In the genomic region with DNA sequence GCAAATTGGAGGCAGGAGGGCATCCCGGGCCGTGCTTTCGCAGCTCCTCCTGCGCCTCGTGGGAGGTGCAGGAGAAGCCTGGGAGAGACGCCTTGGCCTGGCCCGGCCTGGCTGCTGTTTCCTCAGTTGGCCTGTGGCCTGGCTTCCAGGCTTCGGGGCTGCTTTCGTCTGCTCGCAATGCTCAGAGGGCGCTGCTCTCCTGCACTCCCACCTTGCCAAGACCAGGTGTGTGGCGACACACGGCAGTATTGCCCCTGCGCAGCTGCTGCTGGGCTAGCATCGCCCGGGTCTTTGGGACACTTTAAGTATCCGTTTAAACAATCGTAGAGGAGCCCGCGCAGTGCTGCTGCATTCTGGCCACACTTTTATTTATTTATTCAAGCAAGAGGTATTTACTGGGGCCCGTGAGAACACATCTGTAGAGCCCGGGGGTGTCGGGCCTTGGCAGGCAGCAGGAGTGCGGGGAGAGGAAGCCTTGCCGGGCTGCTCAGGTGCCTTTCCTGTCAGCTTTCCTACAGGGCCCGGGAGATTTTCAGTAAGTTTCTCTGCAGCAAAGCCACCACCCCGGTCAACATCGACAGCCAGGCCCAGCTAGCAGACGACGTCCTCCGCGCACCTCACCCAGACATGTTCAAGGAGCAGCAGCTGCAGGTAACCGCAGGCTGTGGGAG, we compare ENCODE assay signal across 1 cellular context.
TF ChIP-seq lines count a peak whose summit lies in the region.

No MANE protein-coding gene starts in this region.

TF ChIP-seq in IMR-90, 13 proteins besides CTCF, POLR2A, EP300 and RAD21:
- no peak for TF ChIP-seq BHLHE40 (IDR thresholded peaks at IDR 0.05; ENCODE audit: low read depth, low read length)
